In the genomic region with DNA sequence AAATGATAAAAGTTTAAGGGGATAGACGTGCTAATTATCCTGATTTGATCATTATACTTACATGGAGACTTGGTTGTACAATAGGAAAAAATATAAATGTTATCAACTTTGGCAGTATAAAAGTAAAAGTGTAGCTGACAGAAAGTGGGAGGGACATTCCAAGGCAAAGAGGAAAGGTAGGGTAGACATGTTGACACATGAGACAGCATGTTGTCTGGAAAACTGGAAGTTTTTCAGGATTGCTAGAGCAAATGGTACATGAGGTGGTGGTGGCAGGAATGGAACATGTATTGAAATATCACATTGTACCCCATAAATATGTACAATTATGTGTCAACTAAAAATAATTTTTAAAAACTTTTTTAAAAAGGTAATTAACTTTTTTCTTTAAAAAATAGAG, we compare ENCODE assay signal across 25 cellular contexts.
"Had no signal": no experiment of that assay in that cellular context is flagged by ENCODE, and none has a peak within 500 bp of the region (broad histone marks: within the 10 kb centered on the region; RNA-seq: fewer than 3 reads in every experiment).

No MANE protein-coding gene starts in this region.

- H3K9me3 Mint-ChIP-seq: activated CD4-positive, alpha-beta T cell treated with anti-CD3 and anti-CD28 coated beads, Interleukin-2, amount 10 ng/mL, durations not matched to agents 7 days and 5 days; activated CD8-positive, alpha-beta T cell treated with anti-CD3 and anti-CD28 coated beads for 36 hours; activated naive CD4-positive, alpha-beta T cell treated with anti-CD3 and anti-CD28 coated beads, Interleukin-2, amount 10 ng/mL, durations not matched to agents 7 days and 5 days; activated naive CD8-positive, alpha-beta T cell treated with anti-CD3 and anti-CD28 coated beads for 36 hours; activated T-cell treated with anti-CD3 and anti-CD28 coated beads, Interleukin-2, amount 50 U/mL, for 72 hours; activated T-helper 2 cell treated with anti-CD3 and anti-CD28 coated beads, Interferon-gamma antibody, Interleukin-2, Interleukin-4, amounts not matched to agents 10 μg/mL and 5 μg/mL and 100 μg/mL, durations not matched to agents 14 hours and 24 hours and 36 hours; T-helper 1 cell treated with Interleukin-12 subunit alpha and Interleukin-12 subunit beta and Interleukin-4 antibody, amounts not matched to agents 30 μg/mL and 1 μg/mL, for 36 hours had no signal

- H3K4me3 Mint-ChIP-seq: activated CD4-positive, alpha-beta T cell treated with anti-CD3 and anti-CD28 coated beads, Interleukin-2, amount 10 ng/mL, durations not matched to agents 7 days and 5 days; activated CD8-positive, alpha-beta T cell treated with anti-CD3 and anti-CD28 coated beads for 36 hours; activated naive CD4-positive, alpha-beta T cell treated with anti-CD3 and anti-CD28 coated beads, Interleukin-2, amount 10 ng/mL, durations not matched to agents 7 days and 5 days; activated naive CD8-positive, alpha-beta T cell treated with anti-CD3 and anti-CD28 coated beads for 36 hours; activated T-cell treated with anti-CD3 and anti-CD28 coated beads, Interleukin-2, amount 50 U/mL, for 72 hours; T-helper 1 cell treated with Interleukin-12 subunit alpha and Interleukin-12 subunit beta and Interleukin-4 antibody, amounts not matched to agents 30 μg/mL and 1 μg/mL, for 36 hours had no signal

- H3K27me3 Mint-ChIP-seq: activated CD4-positive, alpha-beta T cell treated with anti-CD3 and anti-CD28 coated beads, Interleukin-2, amount 10 ng/mL, durations not matched to agents 7 days and 5 days; activated CD8-positive, alpha-beta T cell treated with anti-CD3 and anti-CD28 coated beads for 36 hours; activated naive CD4-positive, alpha-beta T cell treated with anti-CD3 and anti-CD28 coated beads, Interleukin-2, amount 10 ng/mL, durations not matched to agents 7 days and 5 days; activated naive CD8-positive, alpha-beta T cell treated with anti-CD3 and anti-CD28 coated beads for 36 hours had no signal

- H3K9me3 ChIP-seq: SJSA1 had no signal

- H3K4me3 ChIP-seq: SJSA1 had no signal

- H3K27ac Mint-ChIP-seq: activated CD4-positive, alpha-beta T cell treated with anti-CD3 and anti-CD28 coated beads, Interleukin-2, amount 10 ng/mL, durations not matched to agents 7 days and 5 days; activated CD8-positive, alpha-beta T cell treated with anti-CD3 and anti-CD28 coated beads for 36 hours; activated naive CD4-positive, alpha-beta T cell treated with anti-CD3 and anti-CD28 coated beads, Interleukin-2, amount 10 ng/mL, durations not matched to agents 7 days and 5 days; activated naive CD8-positive, alpha-beta T cell treated with anti-CD3 and anti-CD28 coated beads for 36 hours; activated T-cell treated with anti-CD3 and anti-CD28 coated beads, Interleukin-2, amount 50 U/mL, for 72 hours; activated T-helper 2 cell treated with anti-CD3 and anti-CD28 coated beads, Interferon-gamma antibody, Interleukin-2, Interleukin-4, amounts not matched to agents 10 μg/mL and 5 μg/mL and 100 μg/mL, durations not matched to agents 14 hours and 24 hours and 36 hours; T-helper 1 cell treated with Interleukin-12 subunit alpha and Interleukin-12 subunit beta and Interleukin-4 antibody, amounts not matched to agents 30 μg/mL and 1 μg/mL, for 36 hours had no signal

- H3K27me3 ChIP-seq: SJSA1 had no signal

- H3K27ac ChIP-seq: SJSA1 had no signal

- H3K36me3 ChIP-seq: SJSA1 had no signal

- DNase-seq: activated CD4-positive, alpha-beta T cell treated with anti-CD3 and anti-CD28 coated beads, Interleukin-2, amount 10 ng/mL, durations not matched to agents 7 days and 5 days; activated CD4-positive, CD25-positive, alpha-beta regulatory T cell; activated CD8-positive, alpha-beta memory T cell treated with anti-CD3 and anti-CD28 coated beads, Interleukin-2, amount 50 U/mL, for 4 hours; activated CD8-positive, alpha-beta T cell treated with anti-CD3 and anti-CD28 coated beads for 36 hours; activated gamma-delta T cell treated with Interleukin-2 at 50 U/mL for 16 hours; activated naive CD4-positive, alpha-beta T cell treated with anti-CD3 and anti-CD28 coated beads, Interleukin-2, amount 10 ng/mL, durations not matched to agents 7 days and 5 days; activated naive CD8-positive, alpha-beta T cell treated with anti-CD3 and anti-CD28 coated beads for 36 hours; activated T-cell treated with anti-CD3 and anti-CD28 coated beads, Interleukin-2, amount 50 U/mL, for 72 hours; central memory CD4-positive, alpha-beta T cell; KG1; NCI-H1092; NCI-H1417 treated with DMSO at 0.1 percent for 48 hours; NCI-H1694; NCI-H2029; NCI-H2107; NCI-H2171 treated with DMSO at 0.1 percent for 48 hours; NCI-H226; NCI-H69; PC-3; SHP77; T-helper 9 cell had no signal

- ATAC-seq: activated CD8-positive, alpha-beta T cell treated with anti-CD3 and anti-CD28 coated beads for 36 hours; activated T-cell treated with anti-CD3 and anti-CD28 coated beads, Interleukin-2, amount 50 U/mL, for 72 hours; PC-3; SK-N-SH treated with all-trans-retinoic acid at 6 μM for 48 hours had no signal
